In the genomic region with DNA sequence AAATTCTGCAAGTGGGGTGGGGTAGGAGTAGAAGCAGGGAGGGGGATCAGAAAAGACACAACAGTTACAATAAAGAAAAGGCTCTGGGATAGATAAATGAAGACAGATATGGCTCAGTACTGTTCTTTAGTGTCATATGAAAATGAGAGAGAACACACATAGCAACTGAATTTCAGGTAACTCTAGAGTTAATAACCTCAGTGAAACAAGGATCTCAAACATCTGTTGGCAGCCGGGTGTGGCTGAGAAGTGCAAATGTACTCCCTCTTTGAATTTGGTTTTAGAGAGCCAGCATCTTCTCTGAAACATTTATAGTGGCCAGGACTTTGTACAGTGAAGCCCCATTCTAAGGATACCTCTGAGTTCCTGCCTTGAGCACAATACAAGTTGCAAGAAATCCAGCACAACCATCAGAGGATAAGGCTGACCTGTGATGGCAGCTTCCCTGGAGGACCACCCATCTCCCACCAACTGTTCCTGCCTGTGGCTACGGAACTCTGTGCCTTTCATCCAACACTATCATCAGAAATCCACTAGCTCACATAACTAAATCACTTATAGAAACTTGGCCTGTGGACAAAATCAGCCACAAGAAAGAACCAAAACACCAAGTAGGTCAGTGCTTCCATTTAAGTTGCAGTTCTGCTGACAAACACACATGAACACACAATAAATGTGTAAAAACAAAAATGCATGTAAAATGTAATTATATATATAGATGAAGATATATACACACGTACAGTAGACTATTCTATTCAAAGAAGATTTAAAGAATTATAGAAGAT, we compare ENCODE assay signal across 25 cellular contexts. TPM values are rescaled to one million over a fixed set of nuclear protein-coding genes. Genes with fewer than 3 reads are reported as not detected.
DNase-seq lines count a peak whose midpoint lies in the region; ATAC-seq, FAIRE-seq and TF ChIP-seq lines count a peak whose summit lies in the region.
"Had no signal": no experiment of that assay in that cellular context is flagged by ENCODE, and none has a peak within 500 bp of the region (broad histone marks: within the 10 kb centered on the region; RNA-seq: fewer than 3 reads in every experiment).

No MANE protein-coding gene starts in this region.

- H3K4me1 Mint-ChIP-seq in naive thymus-derived CD8-positive, alpha-beta T cell, result peaks cover 0 to 27% (median 3%) of the 10 kb centered on the region in 4 donors
- H3K4me1 Mint-ChIP-seq in progenitor cell of endocrine pancreas (ENCODE audit: low read depth), result peaks cover 6% of the 10 kb centered on the region
- H3K4me1 Mint-ChIP-seq: nephron progenitor cell had no signal

- H3K27me3 Mint-ChIP-seq in naive thymus-derived CD8-positive, alpha-beta T cell, result no peaks in the 10 kb centered on the region
- H3K27me3 Mint-ChIP-seq in progenitor cell of endocrine pancreas, result no peaks in the 10 kb centered on the region
- H3K27me3 Mint-ChIP-seq: activated T-cell treated with anti-CD3 and anti-CD28 coated beads, Interleukin-2, amount 50 U/mL, for 24 hours had no signal

- H3K27ac Mint-ChIP-seq in naive thymus-derived CD8-positive, alpha-beta T cell, result no peak overlapping the region
- no peak overlapping the region for H3K27ac Mint-ChIP-seq in progenitor cell of endocrine pancreas
- H3K27ac Mint-ChIP-seq: activated T-cell treated with anti-CD3 and anti-CD28 coated beads, Interleukin-2, amount 50 U/mL, for 24 hours; nephron progenitor cell had no signal

- no peak for TF ChIP-seq CTCF in GM10266 (IDR thresholded peaks at IDR 0.05; ENCODE audit: control insufficient read depth, insufficient read depth, low read depth, missing control alignments)
- TF ChIP-seq CTCF in progenitor cell of endocrine pancreas (IDR thresholded peaks at IDR 0.05; ENCODE audit: unreplicated experiment), result no peak

- POLR2A ChIA-PET in naive thymus-derived CD8-positive, alpha-beta T cell (lab: Charles Lee), result no interaction called here

- TF ChIP-seq POLR2A in GM12891 (IDR thresholded peaks at IDR 0.05; ENCODE audit: low read depth, low read length), result no peak

- no peaks in the 10 kb centered on the region for H3K36me3 Mint-ChIP-seq in naive thymus-derived CD8-positive, alpha-beta T cell
- H3K36me3 Mint-ChIP-seq in progenitor cell of endocrine pancreas (ENCODE audit: insufficient read depth), result no peaks in the 10 kb centered on the region

- H3K9me3 Mint-ChIP-seq in naive thymus-derived CD8-positive, alpha-beta T cell, result no peaks in the 10 kb centered on the region
- no peaks in the 10 kb centered on the region for H3K9me3 Mint-ChIP-seq in progenitor cell of endocrine pancreas (ENCODE audit: low read depth)
- H3K9me3 Mint-ChIP-seq: activated T-cell treated with anti-CD3 and anti-CD28 coated beads, Interleukin-2, amount 50 U/mL, for 24 hours; nephron progenitor cell had no signal

- no peak for DNase-seq in GM12891 (ENCODE audit: insufficient read length, low spot score)
- peak; percentile 19 for DNase-seq in RPMI8226
- DNase-seq in GM10266 (ENCODE audit: extremely low spot score), result no peak
- no peak for DNase-seq in NCI-H1694 (lab: John Stamatoyannopoulos, UW)
- no peak for DNase-seq in naive thymus-derived CD8-positive, alpha-beta T cell
- no peak for DNase-seq in progenitor cell of endocrine pancreas (ENCODE audit: low spot score, unreplicated experiment)
- DNase-seq: activated CD4-positive, alpha-beta T cell treated with anti-CD3 and anti-CD28 coated beads, Interleukin-2, amount 50 U/mL, for 48 hours; activated naive CD4-positive, alpha-beta T cell; activated T-cell treated with anti-CD3 and anti-CD28 coated beads, Interleukin-2, amount 50 U/mL, for 24 hours; amygdala; C1 segment of cervical spinal cord; Calu3; EL; H7; islet precursor cell; NCI-H1092 treated with DMSO at 0.1 percent for 48 hours; NCI-H2029; NCI-H345; nephron progenitor cell; sigmoid colon; T-helper 2 cell had no signal

- FAIRE-seq in GM12891 (lab: Jason Lieb, UNC), result peak; percentile 78

- ATAC-seq in GM21390 (IDR thresholded peaks at IDR 0.05; ENCODE audit: unreplicated experiment) (peak; percentile 69), HG03025 (IDR thresholded peaks at IDR 0.05; ENCODE audit: low FRiP score, unreplicated experiment) (peak; percentile 61)
- no peak for ATAC-seq in naive thymus-derived CD8-positive, alpha-beta T cell
- ATAC-seq: gastroesophageal sphincter, Panc1 had no signal

- no peak overlapping the region for H3K4me3 Mint-ChIP-seq in naive thymus-derived CD8-positive, alpha-beta T cell
- H3K4me3 Mint-ChIP-seq in progenitor cell of endocrine pancreas (ENCODE audit: low read depth), result no peak overlapping the region
- H3K4me3 Mint-ChIP-seq: activated T-cell treated with anti-CD3 and anti-CD28 coated beads, Interleukin-2, amount 50 U/mL, for 24 hours; nephron progenitor cell had no signal

TF ChIP-seq in GM12891, 5 proteins besides CTCF, POLR2A, EP300 and RAD21:
- TF ChIP-seq POU2F2 (IDR thresholded peaks at IDR 0.05; ENCODE audit: low read depth, low read length) (no peak), TAF1 (IDR thresholded peaks at IDR 0.05; ENCODE audit: low read depth, low read length) (no peak), PAX5 (IDR thresholded peaks at IDR 0.05; ENCODE audit: insufficient read depth, low read length, severe bottlenecking) (no peak), POLR2AphosphoS5 (IDR thresholded peaks at IDR 0.05; ENCODE audit: low read depth, low read length) (no peak), SPI1 (IDR thresholded peaks at IDR 0.05; ENCODE audit: low read depth, low read length) (no peak)

RNA-seq across cellular contexts. Expression of gene PEX13, which starts 37.3 kb away (rescaled TPM):
- polyA plus RNA-seq in GM12891 (2012; ENCODE audit: low read depth, missing spikeins), result 6.0 TPM
- total RNA-seq in naive thymus-derived CD8-positive, alpha-beta T cell, result 10 to 100 TPM; 26.8 to 27.4 TPM
- 10 to 100 TPM in 1 of 3 donors, 1 to 10 TPM in 2; 7.6 to 11.1 (median 9.0) TPM for polyA plus RNA-seq in naive thymus-derived CD8-positive, alpha-beta T cell
- 34.0 and 37.6 TPM in 2 replicates for total RNA-seq in progenitor cell of endocrine pancreas

RNA-seq across cellular contexts. Expression of gene PUS10, which starts 37.8 kb away (rescaled TPM):
- 6.5 TPM for polyA plus RNA-seq in GM12891 (2012; ENCODE audit: low read depth, missing spikeins)
- total RNA-seq in naive thymus-derived CD8-positive, alpha-beta T cell, result 10 to 100 TPM in 1 of 2 experiments, 1 to 10 TPM in 1; 9.2 to 11.6 TPM
- polyA plus RNA-seq in naive thymus-derived CD8-positive, alpha-beta T cell, result 1 to 10 TPM; 4.1 to 4.4 (median 4.4) TPM
- 7.1 and 8.2 TPM in 2 replicates for total RNA-seq in progenitor cell of endocrine pancreas

Comparison
In these comparisons a context has a peak if more than half of its experiments do, and no peak if none do; other contexts are left out.
1. ATAC-seq: peak in GM21390 (single experiment) and HG03025 (single experiment); none in naive thymus-derived CD8-positive, alpha-beta T cell (0 of 2).